Comparison of ENCODE assay signal across 8 cellular contexts in genomic region chr19:57578487-57579205, GRCh38. TPM values are rescaled to one million over a fixed set of nuclear protein-coding genes. Genes with fewer than 3 reads are reported as not detected.
DNase-seq lines count a peak whose midpoint lies in the region; ATAC-seq and TF ChIP-seq lines count a peak whose summit lies in the region.

ZNF416 (minus strand) TSS chr19:57578911; CDS start chr19:57578704, 207 bp downstream.

- H3K9me3 Mint-ChIP-seq in activated naive CD8-positive, alpha-beta T cell treated with anti-CD3 and anti-CD28 coated beads for 36 hours = peaks cover 54% of the 10 kb centered on the region

- H3K4me3 ChIP-seq in osteoblast (ENCODE audit: insufficient read depth, low read length) (peak within 1 kb of the TSS; percentile 96), thymus (ENCODE audit: low read length) (peak within 1 kb of the TSS; percentile 85)

- no peaks in the 10 kb centered on the region for H3K27me3 Mint-ChIP-seq in activated naive CD8-positive, alpha-beta T cell treated with anti-CD3 and anti-CD28 coated beads for 36 hours

- H3K9me3 ChIP-seq in osteoblast (ENCODE audit: low read depth, low read length) = peaks cover 27% of the 10 kb centered on the region
- H3K9me3 ChIP-seq in thymus (ENCODE audit: control insufficient read depth) = peaks cover 25% of the 10 kb centered on the region

- H3K4me3 Mint-ChIP-seq in activated naive CD8-positive, alpha-beta T cell treated with anti-CD3 and anti-CD28 coated beads for 36 hours = peak within 1 kb of the TSS; percentile 82

- H3K27me3 ChIP-seq in osteoblast (ENCODE audit: insufficient read depth, low read length) (no peaks in the 10 kb centered on the region), thymus (ENCODE audit: control insufficient read depth, insufficient read depth) (no peaks in the 10 kb centered on the region)

- peak within 1 kb of the TSS; percentile 97 for H2AFZ ChIP-seq in osteoblast (ENCODE audit: low read length)

- peaks cover 16% of the 10 kb centered on the region for H3K4me1 Mint-ChIP-seq in activated naive CD8-positive, alpha-beta T cell treated with anti-CD3 and anti-CD28 coated beads for 36 hours

- WGBS in thymus = under 1% methylated on average over 62 of the region's 62 CpGs

- intact Hi-C loops in head of caudate nucleus (cut with DNase I) = loop anchor here (10.0 kb wide), 1 partner anchor 56 kb away; the partner anchor contains the start of gene ZNF211

- TF ChIP-seq POLR2A in GM10847 (IDR thresholded peaks at IDR 0.05; ENCODE audit: extremely low read depth, insufficient read length) = peak; percentile 42

- H3K4me2 ChIP-seq in osteoblast (ENCODE audit: insufficient read depth, low read length) = peak within 1 kb of the TSS; percentile 88

- H3K4me1 ChIP-seq in osteoblast (ENCODE audit: insufficient read depth, low read length) (peaks cover 9% of the 10 kb centered on the region), thymus (ENCODE audit: control insufficient read depth, insufficient read depth, low read length) (peaks cover 13% of the 10 kb centered on the region)

- ATAC-seq in HG02623 (IDR thresholded peaks at IDR 0.05; ENCODE audit: unreplicated experiment) = peak; percentile 93

- H3K36me3 ChIP-seq in osteoblast (ENCODE audit: insufficient read depth, low read length) = peaks cover 33% of the 10 kb centered on the region
- peaks cover 34% of the 10 kb centered on the region for H3K36me3 ChIP-seq in thymus (ENCODE audit: control insufficient read depth, insufficient read depth)

- no peaks in the 10 kb centered on the region for H4K20me1 ChIP-seq in osteoblast (ENCODE audit: insufficient read depth, low read length)

- peak within 1 kb of the TSS; percentile 56 for H3K27ac ChIP-seq in osteoblast (ENCODE audit: low read depth, low read length)
- H3K27ac ChIP-seq in thymus (ENCODE audit: low read depth) = peak within 1 kb of the TSS; percentile 46

- TF ChIP-seq CTCF in osteoblast (IDR thresholded peaks at IDR 0.05; ENCODE audit: extremely low read depth, low read depth, low read length) = peak; percentile 27

- DNase-seq in NCI-H1092 treated with DMSO at 0.1 percent for 48 hours (lab: John Stamatoyannopoulos, UW) = peak; percentile 94
- DNase-seq in SKM-1 (lab: John Stamatoyannopoulos, UW; ENCODE audit: unreplicated experiment) = peak; percentile 80
- peak; percentile 94 for DNase-seq in activated naive CD8-positive, alpha-beta T cell treated with anti-CD3 and anti-CD28 coated beads for 36 hours
- peak; percentile 96 to 100 (median 98) for DNase-seq in head of caudate nucleus
- DNase-seq in osteoblast (ENCODE audit: insufficient read length, low spot score, missing footprints) = peak; percentile 99

- H3K27ac Mint-ChIP-seq in activated naive CD8-positive, alpha-beta T cell treated with anti-CD3 and anti-CD28 coated beads for 36 hours = peak within 1 kb of the TSS; percentile 81

- peaks cover 32% of the 10 kb centered on the region for H3K79me2 ChIP-seq in osteoblast (ENCODE audit: insufficient read depth, low read length)

- peaks cover 61% of the 10 kb centered on the region for H3K36me3 Mint-ChIP-seq in activated naive CD8-positive, alpha-beta T cell treated with anti-CD3 and anti-CD28 coated beads for 36 hours

RNA-seq across cellular contexts. Expression of gene ZNF416, which starts in this region (rescaled TPM):
- total RNA-seq in activated naive CD8-positive, alpha-beta T cell treated with anti-CD3 and anti-CD28 coated beads for 36 hours = 1 to 10 TPM; 5.9 to 7.0 TPM
- 4.3 and 6.2 TPM in 2 replicates for total RNA-seq in osteoblast
- polyA plus RNA-seq in thymus = 4.4 TPM

Comparison
In these comparisons a context has a peak if more than half of its experiments do, and no peak if none do; other contexts are left out.
1. Peak in every context shown above with its lines: DNase-seq, ATAC-seq, H3K4me3 ChIP-seq and H3K27ac ChIP-seq.